19 cellular contexts compared by ENCODE assay signal in the genomic region with DNA sequence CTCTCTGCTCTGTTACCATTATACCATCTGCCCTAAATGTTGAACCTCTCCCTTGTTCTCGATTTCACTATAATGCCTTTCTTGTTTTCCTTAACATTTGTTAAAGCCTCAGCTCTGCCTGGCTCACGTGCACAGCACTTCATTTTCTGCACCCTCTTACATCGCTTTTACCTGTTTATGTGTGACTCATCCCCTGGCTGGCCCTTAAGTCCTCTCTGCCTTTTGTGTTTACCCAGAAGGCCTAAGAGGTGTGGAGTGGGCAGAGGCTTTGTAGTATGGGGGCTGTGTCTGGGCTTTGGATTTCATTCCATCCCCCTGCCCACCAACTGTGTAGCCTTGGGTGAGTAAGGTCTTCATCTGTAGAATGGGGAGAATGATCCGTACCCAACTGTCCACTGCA. TPM values are rescaled to one million over a fixed set of nuclear protein-coding genes. Genes with fewer than 3 reads are reported as not detected.
DNase-seq lines count a peak whose midpoint lies in the region; ATAC-seq, FAIRE-seq and TF ChIP-seq lines count a peak whose summit lies in the region.
"Had no signal": no experiment of that assay in that cellular context is flagged by ENCODE, and none has a peak within 500 bp of the region (broad histone marks: within the 10 kb centered on the region; RNA-seq: fewer than 3 reads in every experiment).

No MANE protein-coding gene starts in this region.

- no peak overlapping the region for H2AFZ ChIP-seq in HepG2 (ENCODE audit: low read length)

- H3K27ac ChIP-seq in HepG2 (ENCODE audit: extremely low read length, insufficient read depth, low read length), result no peak overlapping the region
- H3K27ac ChIP-seq in right lobe of liver, result no peak overlapping the region
- H3K27ac ChIP-seq in upper lobe of right lung, result no peak overlapping the region
- H3K27ac ChIP-seq: RWPE1, SJCRH30 had no signal

- H3K27me3 Mint-ChIP-seq in T-helper 17 cell, result no peaks in the 10 kb centered on the region
- H3K27me3 Mint-ChIP-seq: B cell had no signal

- H4K20me1 ChIP-seq in HepG2 (ENCODE audit: insufficient read depth, low read length), result no peaks in the 10 kb centered on the region

- no peak overlapping the region for H3K4me2 ChIP-seq in HepG2 (ENCODE audit: low read depth, low read length)

- H3K4me3 Mint-ChIP-seq in T-helper 17 cell, result no peak overlapping the region
- H3K4me3 Mint-ChIP-seq: B cell; CD8-positive, alpha-beta T cell had no signal

- H3K9ac ChIP-seq in HepG2 (ENCODE audit: insufficient read depth, low read depth, low read length), result no peak overlapping the region

- FAIRE-seq in HepG2 (lab: Jason Lieb, UNC), result no peak
- FAIRE-seq: H54, K562 had no signal

- CTCF ChIA-PET in HepG2 (lab: Yijun Ruan, JAX; ENCODE audit: low intra/inter-chr PET ratio, low total read pairs), result no interaction called here

- ATAC-seq in HepG2 (no peak), right lobe of liver (no peak), T-helper 17 cell (no peak), upper lobe of right lung (peak; percentile 30), HG02610 (IDR thresholded peaks at IDR 0.05; ENCODE audit: unreplicated experiment) (no peak)
- ATAC-seq: CD8-positive, alpha-beta T cell; K562 had no signal

- no peak for TF ChIP-seq EP300 in HepG2 (IDR thresholded peaks at IDR 0.05; ENCODE audit: low read depth in 2 of 2, low read length in 2 of 2)
- no peak for TF ChIP-seq EP300 in HepG2 (CRISPR knock-in tag; IDR thresholded peaks at IDR 0.05; ENCODE audit: borderline replicate concordance)

- H3K27me3 ChIP-seq in HepG2 (ENCODE audit: control insufficient read depth in 1 of 2, insufficient read depth in 2 of 2, low read length in 2 of 2) (no peaks in the 10 kb centered on the region), right lobe of liver (no peaks in the 10 kb centered on the region), upper lobe of right lung (no peaks in the 10 kb centered on the region)
- H3K27me3 ChIP-seq: SJCRH30 had no signal

- TF ChIP-seq RAD21 in HepG2 (CRISPR knock-in tag; IDR thresholded peaks at IDR 0.05), result no peak

- no TSS peak for BruUV-seq in HepG2 (replicated peaks; lab: Mats Ljungman, UMichigan)

- H3K27ac Mint-ChIP-seq in T-helper 17 cell, result peak overlapping the region; percentile 66
- H3K27ac Mint-ChIP-seq: B cell; CD8-positive, alpha-beta T cell had no signal

- H3K4me1 ChIP-seq in HepG2 (ENCODE audit: insufficient read depth, low read length) (peaks cover 3% of the 10 kb centered on the region), right lobe of liver (no peaks in the 10 kb centered on the region), upper lobe of right lung (no peaks in the 10 kb centered on the region)

- in situ Hi-C loops in HepG2 (cut with HindIII; ENCODE audit: extremely low pct_ligation_motif_present, low pct_unique_long_range_greater_than_20kb), result no loop called here

- TF ChIP-seq POLR2A in HepG2 (IDR thresholded peaks at IDR 0.05; ENCODE audit: insufficient read depth in 1 of 2, low read depth in 2 of 2, low read length in 2 of 2), result no peak
- TF ChIP-seq POLR2A in right lobe of liver (IDR thresholded peaks at IDR 0.05), result no peak

- no peaks in the 10 kb centered on the region for H3K79me2 ChIP-seq in HepG2 (ENCODE audit: insufficient read depth, low read length)

- peaks cover 25% of the 10 kb centered on the region for H3K36me3 Mint-ChIP-seq in T-helper 17 cell (ENCODE audit: low read depth)

- DNase-seq in HepG2 (ENCODE audit: low spot score) (no peak), right lobe of liver (no peak), NCI-H2029 treated with DMSO at 0.1 percent for 48 hours (lab: John Stamatoyannopoulos, UW) (peak; percentile 95), T-helper 17 cell (no peak), upper lobe of right lung (no peak), glomerular visceral epithelial cell (ENCODE audit: extremely low spot score) (no peak), iPS-NIHi7 (ENCODE audit: extremely low spot score) (no peak)
- DNase-seq: ACHN; CD8-positive, alpha-beta T cell; NCI-H1048; NCI-H2081 treated with DMSO at 0.1 percent for 48 hours; NK-92 treated with Interleukin-12 subunit alpha and Interleukin-12 subunit beta, amount 100 ng/mL, for 24 hours; OCI-M1; SJCRH30 had no signal

- H3K36me3 ChIP-seq in HepG2 (replicated peaks in 1 of 2; ENCODE audit: control insufficient read depth in 1 of 2, insufficient read depth in 2 of 2, low read length in 2 of 2) (peaks cover 18 to 58% of the 10 kb centered on the region in 2 experiments), right lobe of liver (peaks cover 5 to 56% (median 21%) of the 10 kb centered on the region in 4 donors), upper lobe of right lung (peaks cover 96% of the 10 kb centered on the region)

- intact Hi-C loops in HepG2 (cut with micrococcal nuclease; ENCODE audit: unreplicated experiment), result no loop called here
- intact Hi-C loops in right lobe of liver (cut with DNase I), result no loop called here
- intact Hi-C loops in upper lobe of right lung (cut with DNase I), result no loop called here

- peaks cover 2% of the 10 kb centered on the region for H3K4me1 Mint-ChIP-seq in T-helper 17 cell
- H3K4me1 Mint-ChIP-seq: B cell had no signal

- POLR2A ChIA-PET in HepG2 (lab: Yijun Ruan, JAX), result no interaction called here

- no peak overlapping the region for H3K4me3 ChIP-seq in HepG2 (replicated peaks in 1 of 3; ENCODE audit: insufficient read depth in 1 of 3, low read depth in 2 of 3, low read length in 3 of 3)
- H3K4me3 ChIP-seq in right lobe of liver, result no peak overlapping the region
- H3K4me3 ChIP-seq in upper lobe of right lung, result no peak overlapping the region
- H3K4me3 ChIP-seq: K562, SJCRH30 had no signal

- TF ChIP-seq CTCF in HepG2 (CRISPR knock-in tag; IDR thresholded peaks at IDR 0.05) (no peak), right lobe of liver (IDR thresholded peaks at IDR 0.05) (no peak), upper lobe of right lung (IDR thresholded peaks at IDR 0.05) (no peak)

- H3K9me3 ChIP-seq in HepG2 (ENCODE audit: low read length) (no peaks in the 10 kb centered on the region), right lobe of liver (no peaks in the 10 kb centered on the region), T-helper 17 cell (ENCODE audit: control insufficient read depth, low read length, poor library complexity, severe bottlenecking) (no peaks in the 10 kb centered on the region), upper lobe of right lung (no peaks in the 10 kb centered on the region)
- H3K9me3 ChIP-seq: SJCRH30 had no signal

- 82% methylated on average over 4 of the region's 4 CpGs for whole genome bisulfite sequencing in HepG2 (ENCODE audit: low lambda C conversion rate)
- 87% methylated on average over 3 of the region's 4 CpGs for WGBS in right lobe of liver (ENCODE audit: insufficient coverage, low coverage, low lambda C conversion rate, missing lambda C conversion rate)

RNA-seq across cellular contexts. Expression of a gene that starts 36.5 kb away (rescaled TPM):
- total RNA-seq in HepG2 (2016; rRNA removed; fragmentation: Illumina TruSeq; extraction: Trizol) (25.3 and 31.5 TPM in 2 replicates), right lobe of liver (10 to 100 TPM; 15.3 to 31.8 (median 22.5) TPM), T-helper 17 cell (10 to 100 TPM; 26.9 to 32.9 TPM), upper lobe of right lung (39.1 TPM)
- 30.2 and 32.0 TPM in 2 replicates for total RNA-seq in HepG2 (2016; cell fraction: cytosol; rRNA removed; fragmentation: Illumina TruSeq; extraction: Trizol; ENCODE audit: low read depth)
- total RNA-seq in HepG2 (2016; cell fraction: insoluble cytoplasmic fraction; rRNA removed; fragmentation: Illumina TruSeq; extraction: Trizol), result 26.5 and 33.2 TPM in 2 replicates
- 41.9 and 47.4 TPM in 2 replicates for total RNA-seq in HepG2 (2016; cell fraction: membrane; rRNA removed; fragmentation: Illumina TruSeq; extraction: Trizol)
- total RNA-seq in HepG2 (2016; cell fraction: nucleus; rRNA removed; fragmentation: Illumina TruSeq; extraction: Trizol), result 27.6 and 29.3 TPM in 2 replicates
- 22.7 and 26.0 TPM in 2 replicates for polyA plus RNA-seq in HepG2 (2011; rRNA removed)
- 14.5 and 17.1 TPM in 2 replicates for polyA plus RNA-seq in HepG2 (2011; cell fraction: cytosol; rRNA removed)
- polyA plus RNA-seq in HepG2 (2011; cell fraction: nucleus; rRNA removed), result 61.8 and 62.4 TPM in 2 replicates
- polyA plus RNA-seq in HepG2 (2012), result 11.8 and 14.4 TPM in 2 replicates
- polyA plus RNA-seq in HepG2 (2016; cell fraction: cytosol; fragmentation: Illumina TruSeq; extraction: Trizol; ENCODE audit: low read depth), result 26.4 and 35.0 TPM in 2 replicates
- 22.0 and 25.4 TPM in 2 replicates for polyA plus RNA-seq in HepG2 (2016; cell fraction: insoluble cytoplasmic fraction; fragmentation: Illumina TruSeq; extraction: Trizol; ENCODE audit: low read depth)
- 28.4 and 35.1 TPM in 2 replicates for polyA plus RNA-seq in HepG2 (2016; cell fraction: membrane; fragmentation: Illumina TruSeq; extraction: Trizol; ENCODE audit: low read depth)
- polyA plus RNA-seq in HepG2 (2016; cell fraction: nucleus; fragmentation: Illumina TruSeq; extraction: Trizol; ENCODE audit: insufficient read depth, low read depth), result 28.2 and 30.2 TPM in 2 replicates
- polyA minus RNA-seq in HepG2 (2011; rRNA and poly(A)+ RNA removed; ENCODE audit: low replicate concordance), result 27.1 and 49.0 TPM in 2 replicates
- polyA minus RNA-seq in HepG2 (2011; cell fraction: cytosol; rRNA and poly(A)+ RNA removed), result 13.7 and 15.7 TPM in 2 replicates
- polyA minus RNA-seq in HepG2 (2011; cell fraction: nucleus; rRNA and poly(A)+ RNA removed), result 55.0 and 69.5 TPM in 2 replicates

RNA-seq across cellular contexts. Expression of a gene that starts 36.9 kb away (rescaled TPM):
- total RNA-seq in HepG2 (2016; rRNA removed; fragmentation: Illumina TruSeq; extraction: Trizol) (6.9 and 12.5 TPM in 2 replicates), right lobe of liver (10 to 100 TPM in 4 of 6 experiments, 1 to 10 TPM in 2; 5.8 to 20.2 (median 11.6) TPM), T-helper 17 cell (10 to 100 TPM; 19.5 to 35.2 TPM), upper lobe of right lung (66.8 TPM)
- 2.1 and 3.7 TPM in 2 replicates for total RNA-seq in HepG2 (2016; cell fraction: cytosol; rRNA removed; fragmentation: Illumina TruSeq; extraction: Trizol; ENCODE audit: low read depth)
- 6.4 and 9.2 TPM in 2 replicates for total RNA-seq in HepG2 (2016; cell fraction: insoluble cytoplasmic fraction; rRNA removed; fragmentation: Illumina TruSeq; extraction: Trizol)
- 5.5 and 5.7 TPM in 2 replicates for total RNA-seq in HepG2 (2016; cell fraction: membrane; rRNA removed; fragmentation: Illumina TruSeq; extraction: Trizol)
- 11.5 and 12.2 TPM in 2 replicates for total RNA-seq in HepG2 (2016; cell fraction: nucleus; rRNA removed; fragmentation: Illumina TruSeq; extraction: Trizol)
- polyA plus RNA-seq in HepG2 (2011; rRNA removed), result 25.4 and 30.2 TPM in 2 replicates
- 21.1 and 22.0 TPM in 2 replicates for polyA plus RNA-seq in HepG2 (2011; cell fraction: cytosol; rRNA removed)
- polyA plus RNA-seq in HepG2 (2011; cell fraction: nucleus; rRNA removed), result 28.4 and 32.1 TPM in 2 replicates
- 11.1 TPM in 2 replicates for polyA plus RNA-seq in HepG2 (2012)
- 1.4 and 1.7 TPM in 2 replicates for polyA plus RNA-seq in HepG2 (2016; cell fraction: cytosol; fragmentation: Illumina TruSeq; extraction: Trizol; ENCODE audit: low read depth)
- polyA plus RNA-seq in HepG2 (2016; cell fraction: insoluble cytoplasmic fraction; fragmentation: Illumina TruSeq; extraction: Trizol; ENCODE audit: low read depth), result 21.4 and 22.8 TPM in 2 replicates
- polyA plus RNA-seq in HepG2 (2016; cell fraction: membrane; fragmentation: Illumina TruSeq; extraction: Trizol; ENCODE audit: low read depth), result 4.0 and 4.6 TPM in 2 replicates
- polyA plus RNA-seq in HepG2 (2016; cell fraction: nucleus; fragmentation: Illumina TruSeq; extraction: Trizol; ENCODE audit: insufficient read depth, low read depth), result 18.0 and 18.6 TPM in 2 replicates
- polyA minus RNA-seq in HepG2 (2011; rRNA and poly(A)+ RNA removed; ENCODE audit: low replicate concordance), result 96.2 and 112 TPM in 2 replicates
- polyA minus RNA-seq in HepG2 (2011; cell fraction: cytosol; rRNA and poly(A)+ RNA removed), result 15.2 and 22.8 TPM in 2 replicates
- 33.0 and 56.2 TPM in 2 replicates for polyA minus RNA-seq in HepG2 (2011; cell fraction: nucleus; rRNA and poly(A)+ RNA removed)

RNA-seq across cellular contexts. Expression of a gene that starts 59.3 kb away (rescaled TPM):
- total RNA-seq in HepG2 (2016; rRNA removed; fragmentation: Illumina TruSeq; extraction: Trizol) (77.3 and 112 TPM in 2 replicates), right lobe of liver (10 to 100 TPM; 42.6 to 99.8 (median 65.2) TPM), T-helper 17 cell (10 to 100 TPM in 1 of 2 donors, 1 to 10 TPM in 1; 8.0 to 12.1 TPM), upper lobe of right lung (58.0 TPM)
- total RNA-seq in HepG2 (2016; cell fraction: cytosol; rRNA removed; fragmentation: Illumina TruSeq; extraction: Trizol; ENCODE audit: low read depth), result 32.4 and 42.7 TPM in 2 replicates
- total RNA-seq in HepG2 (2016; cell fraction: insoluble cytoplasmic fraction; rRNA removed; fragmentation: Illumina TruSeq; extraction: Trizol), result 80.5 and 108 TPM in 2 replicates
- total RNA-seq in HepG2 (2016; cell fraction: membrane; rRNA removed; fragmentation: Illumina TruSeq; extraction: Trizol), result 59.5 and 67.4 TPM in 2 replicates
- 37.8 and 41.0 TPM in 2 replicates for total RNA-seq in HepG2 (2016; cell fraction: nucleus; rRNA removed; fragmentation: Illumina TruSeq; extraction: Trizol)
- 26.1 and 33.2 TPM in 2 replicates for polyA plus RNA-seq in HepG2 (2011; rRNA removed)
- polyA plus RNA-seq in HepG2 (2011; cell fraction: cytosol; rRNA removed), result 29.9 and 32.2 TPM in 2 replicates
- polyA plus RNA-seq in HepG2 (2011; cell fraction: nucleus; rRNA removed), result 34.9 and 43.2 TPM in 2 replicates
- 39.1 and 40.4 TPM in 2 replicates for polyA plus RNA-seq in HepG2 (2012)
- polyA plus RNA-seq in HepG2 (2016; cell fraction: cytosol; fragmentation: Illumina TruSeq; extraction: Trizol; ENCODE audit: low read depth), result 36.6 and 44.0 TPM in 2 replicates
- 98.7 and 99.8 TPM in 2 replicates for polyA plus RNA-seq in HepG2 (2016; cell fraction: insoluble cytoplasmic fraction; fragmentation: Illumina TruSeq; extraction: Trizol; ENCODE audit: low read depth)
- polyA plus RNA-seq in HepG2 (2016; cell fraction: membrane; fragmentation: Illumina TruSeq; extraction: Trizol; ENCODE audit: low read depth), result 39.9 and 52.5 TPM in 2 replicates
- 58.2 and 63.9 TPM in 2 replicates for polyA plus RNA-seq in HepG2 (2016; cell fraction: nucleus; fragmentation: Illumina TruSeq; extraction: Trizol; ENCODE audit: insufficient read depth, low read depth)
- 37.1 and 53.3 TPM in 2 replicates for polyA minus RNA-seq in HepG2 (2011; rRNA and poly(A)+ RNA removed; ENCODE audit: low replicate concordance)
- polyA minus RNA-seq in HepG2 (2011; cell fraction: cytosol; rRNA and poly(A)+ RNA removed), result 11.8 and 16.2 TPM in 2 replicates
- polyA minus RNA-seq in HepG2 (2011; cell fraction: nucleus; rRNA and poly(A)+ RNA removed), result 21.0 and 29.1 TPM in 2 replicates

RNA-seq across cellular contexts. Expression of a gene that starts 59.6 kb away (rescaled TPM):
- 47.1 and 66.9 TPM in 2 replicates for total RNA-seq in HepG2 (2016; rRNA removed; fragmentation: Illumina TruSeq; extraction: Trizol)
- total RNA-seq in HepG2 (2016; cell fraction: cytosol; rRNA removed; fragmentation: Illumina TruSeq; extraction: Trizol; ENCODE audit: low read depth), result 15.1 and 17.9 TPM in 2 replicates
- 40.9 and 70.6 TPM in 2 replicates for total RNA-seq in HepG2 (2016; cell fraction: insoluble cytoplasmic fraction; rRNA removed; fragmentation: Illumina TruSeq; extraction: Trizol)
- 34.1 and 39.6 TPM in 2 replicates for total RNA-seq in HepG2 (2016; cell fraction: membrane; rRNA removed; fragmentation: Illumina TruSeq; extraction: Trizol)
- 38.8 and 47.2 TPM in 2 replicates for total RNA-seq in HepG2 (2016; cell fraction: nucleus; rRNA removed; fragmentation: Illumina TruSeq; extraction: Trizol)
- polyA plus RNA-seq in HepG2 (2011; rRNA removed), result 11.6 and 22.5 TPM in 2 replicates
- 12.4 and 13.5 TPM in 2 replicates for polyA plus RNA-seq in HepG2 (2011; cell fraction: cytosol; rRNA removed)
- 32.0 and 47.6 TPM in 2 replicates for polyA plus RNA-seq in HepG2 (2011; cell fraction: nucleus; rRNA removed)
- polyA plus RNA-seq in HepG2 (2012), result 19.2 and 28.6 TPM in 2 replicates
- polyA plus RNA-seq in HepG2 (2016; cell fraction: cytosol; fragmentation: Illumina TruSeq; extraction: Trizol; ENCODE audit: low read depth), result 16.3 and 19.9 TPM in 2 replicates
- polyA plus RNA-seq in HepG2 (2016; cell fraction: insoluble cytoplasmic fraction; fragmentation: Illumina TruSeq; extraction: Trizol; ENCODE audit: low read depth), result 42.0 and 50.4 TPM in 2 replicates
- polyA plus RNA-seq in HepG2 (2016; cell fraction: membrane; fragmentation: Illumina TruSeq; extraction: Trizol; ENCODE audit: low read depth), result 26.9 and 30.0 TPM in 2 replicates
- 78.2 and 82.6 TPM in 2 replicates for polyA plus RNA-seq in HepG2 (2016; cell fraction: nucleus; fragmentation: Illumina TruSeq; extraction: Trizol; ENCODE audit: insufficient read depth, low read depth)
- polyA minus RNA-seq in HepG2 (2011; rRNA and poly(A)+ RNA removed; ENCODE audit: low replicate concordance), result 19.6 and 22.9 TPM in 2 replicates
- 6.1 and 8.0 TPM in 2 replicates for polyA minus RNA-seq in HepG2 (2011; cell fraction: cytosol; rRNA and poly(A)+ RNA removed)
- 12.2 and 21.1 TPM in 2 replicates for polyA minus RNA-seq in HepG2 (2011; cell fraction: nucleus; rRNA and poly(A)+ RNA removed)
- 10 to 100 TPM; 14.2 to 60.0 (median 37.6) TPM for total RNA-seq in right lobe of liver
- 10 to 100 TPM; 10.8 to 14.8 TPM for total RNA-seq in T-helper 17 cell
- 27.3 TPM for total RNA-seq in upper lobe of right lung
